ENCODE assay signal across 18 cellular contexts in genomic region chr7:30687604-30688003, GRCh38. TPM values are rescaled to one million over a fixed set of nuclear protein-coding genes. Genes with fewer than 3 reads are reported as not detected.
A peak's percentile ranks its signal among the peaks of the same experiment; 100 is the strongest.
DNase-seq lines count a peak whose midpoint lies in the region; ATAC-seq, FAIRE-seq and TF ChIP-seq lines count a peak whose summit lies in the region.
"Had no signal": no experiment of that assay in that cellular context is flagged by ENCODE, and none has a peak within 500 bp of the region (broad histone marks: within the 10 kb centered on the region; RNA-seq: fewer than 3 reads in every experiment).

No MANE protein-coding gene starts in this region.

- peaks cover 5% of the 10 kb centered on the region for H3K4me1 ChIP-seq in neural progenitor cell
- H3K4me1 ChIP-seq in HepG2 (ENCODE audit: insufficient read depth, low read length), result no peaks in the 10 kb centered on the region

- TF ChIP-seq CTCF in neural progenitor cell (IDR thresholded peaks at IDR 0.05) (no peak), HepG2 (CRISPR knock-in tag; IDR thresholded peaks at IDR 0.05) (no peak)

- H3K4me1 Mint-ChIP-seq in activated naive CD8-positive, alpha-beta T cell treated with anti-CD3 and anti-CD28 coated beads, Interleukin-2, amount 10 ng/mL, durations not matched to agents 7 days and 5 days, result peaks cover 6% of the 10 kb centered on the region
- peaks cover 4% of the 10 kb centered on the region for H3K4me1 Mint-ChIP-seq in activated naive CD8-positive, alpha-beta T cell treated with anti-CD3 and anti-CD28 coated beads, Interleukin-2, amount 50 U/mL, for 24 hours
- H3K4me1 Mint-ChIP-seq in T-helper 17 cell (peaks cover 6% of the 10 kb centered on the region), neural progenitor cell (peaks cover 18% of the 10 kb centered on the region)

- no peaks in the 10 kb centered on the region for H3K9me3 Mint-ChIP-seq in activated naive CD8-positive, alpha-beta T cell treated with anti-CD3 and anti-CD28 coated beads, Interleukin-2, amount 10 ng/mL, durations not matched to agents 7 days and 5 days
- H3K9me3 Mint-ChIP-seq in activated naive CD8-positive, alpha-beta T cell treated with anti-CD3 and anti-CD28 coated beads, Interleukin-2, amount 50 U/mL, for 24 hours, result no peaks in the 10 kb centered on the region
- H3K9me3 Mint-ChIP-seq in neural progenitor cell, result no peaks in the 10 kb centered on the region
- H3K9me3 Mint-ChIP-seq: CD8-positive, alpha-beta T cell; HFFc6 had no signal

- H3K27ac Mint-ChIP-seq in activated naive CD8-positive, alpha-beta T cell treated with anti-CD3 and anti-CD28 coated beads, Interleukin-2, amount 10 ng/mL, durations not matched to agents 7 days and 5 days, result no peak overlapping the region
- H3K27ac Mint-ChIP-seq in activated naive CD8-positive, alpha-beta T cell treated with anti-CD3 and anti-CD28 coated beads, Interleukin-2, amount 50 U/mL, for 24 hours, result no peak overlapping the region
- H3K27ac Mint-ChIP-seq in T-helper 17 cell (peak overlapping the region; percentile 51), neural progenitor cell (peak overlapping the region; percentile 78)
- H3K27ac Mint-ChIP-seq: CD14-positive monocyte; CD8-positive, alpha-beta T cell; HFFc6 had no signal

- no peaks in the 10 kb centered on the region for H3K79me2 ChIP-seq in neural progenitor cell (ENCODE audit: low read depth)
- no peaks in the 10 kb centered on the region for H3K79me2 ChIP-seq in HepG2 (ENCODE audit: insufficient read depth, low read length)

- TF ChIP-seq EP300 in HepG2 (IDR thresholded peaks at IDR 0.05; ENCODE audit: low read depth in 2 of 2, low read length in 2 of 2) (no peak), HepG2 (CRISPR knock-in tag; IDR thresholded peaks at IDR 0.05; ENCODE audit: borderline replicate concordance) (no peak)

- H3K27me3 Mint-ChIP-seq in activated naive CD8-positive, alpha-beta T cell treated with anti-CD3 and anti-CD28 coated beads, Interleukin-2, amount 10 ng/mL, durations not matched to agents 7 days and 5 days, result peaks cover 27% of the 10 kb centered on the region
- peaks cover 16% of the 10 kb centered on the region for H3K27me3 Mint-ChIP-seq in activated naive CD8-positive, alpha-beta T cell treated with anti-CD3 and anti-CD28 coated beads, Interleukin-2, amount 50 U/mL, for 24 hours
- H3K27me3 Mint-ChIP-seq in T-helper 17 cell, result peaks cover 57% of the 10 kb centered on the region
- peaks cover 9% of the 10 kb centered on the region for H3K27me3 Mint-ChIP-seq in neural progenitor cell (ENCODE audit: insufficient read depth, low read depth)

- no peak overlapping the region for H3K27ac ChIP-seq in neural progenitor cell
- H3K27ac ChIP-seq in HepG2 (ENCODE audit: extremely low read length, insufficient read depth, low read length), result no peak overlapping the region
- H3K27ac ChIP-seq: 22Rv1, GM23248 had no signal

- in situ Hi-C loops in HepG2 (cut with HindIII; ENCODE audit: extremely low pct_ligation_motif_present, low pct_unique_long_range_greater_than_20kb), result no loop called here

- H3K4me3 ChIP-seq in neural progenitor cell, result no peak overlapping the region
- no peak overlapping the region for H3K4me3 ChIP-seq in HepG2 (replicated peaks in 1 of 3; ENCODE audit: insufficient read depth in 1 of 3, low read depth in 2 of 3, low read length in 3 of 3)
- H3K4me3 ChIP-seq: GM23248 had no signal

- TF ChIP-seq RAD21 in HepG2 (CRISPR knock-in tag; IDR thresholded peaks at IDR 0.05), result no peak

- no peak for TF ChIP-seq POLR2A in HepG2 (IDR thresholded peaks at IDR 0.05; ENCODE audit: insufficient read depth in 1 of 2, low read depth in 2 of 2, low read length in 2 of 2)

- intact Hi-C loops in HepG2 (cut with micrococcal nuclease; ENCODE audit: unreplicated experiment), result no loop called here

- H3K27me3 ChIP-seq in neural progenitor cell (peaks cover 17% of the 10 kb centered on the region), HepG2 (ENCODE audit: control insufficient read depth in 1 of 2, insufficient read depth in 2 of 2, low read length in 2 of 2) (peaks cover 2 to 10% of the 10 kb centered on the region in 2 experiments; a peak in 3 of 5 replicates)

- H2AFZ ChIP-seq in neural progenitor cell (replicated peaks), result no peak overlapping the region
- H2AFZ ChIP-seq in HepG2 (ENCODE audit: low read length), result no peak overlapping the region
- H2AFZ ChIP-seq: GM23248 had no signal

- H3K9me3 ChIP-seq in T-helper 17 cell (ENCODE audit: control insufficient read depth, low read length, poor library complexity, severe bottlenecking) (no peaks in the 10 kb centered on the region), neural progenitor cell (ENCODE audit: low read depth) (no peaks in the 10 kb centered on the region), HepG2 (ENCODE audit: low read length) (no peaks in the 10 kb centered on the region)
- H3K9me3 ChIP-seq: Caco-2 had no signal

- 25% methylated on average over 6 of the region's 6 CpGs for WGBS in HepG2 (ENCODE audit: low lambda C conversion rate)

- POLR2A ChIA-PET in activated naive CD8-positive, alpha-beta T cell treated with anti-CD3 and anti-CD28 coated beads, Interleukin-2, amount 10 ng/mL, durations not matched to agents 7 days and 5 days (lab: Charles Lee), result no interaction called here
- POLR2A ChIA-PET in HepG2 (lab: Yijun Ruan, JAX), result no interaction called here

- FAIRE-seq in HepG2 (lab: Jason Lieb, UNC), result no peak

- no peak overlapping the region for H3K4me3 Mint-ChIP-seq in activated naive CD8-positive, alpha-beta T cell treated with anti-CD3 and anti-CD28 coated beads, Interleukin-2, amount 10 ng/mL, durations not matched to agents 7 days and 5 days
- no peak overlapping the region for H3K4me3 Mint-ChIP-seq in activated naive CD8-positive, alpha-beta T cell treated with anti-CD3 and anti-CD28 coated beads, Interleukin-2, amount 50 U/mL, for 24 hours
- H3K4me3 Mint-ChIP-seq in T-helper 17 cell (no peak overlapping the region), neural progenitor cell (no peak overlapping the region)
- H3K4me3 Mint-ChIP-seq: CD14-positive monocyte; CD8-positive, alpha-beta T cell; HFFc6 had no signal

- BruUV-seq in HepG2 (replicated peaks; lab: Mats Ljungman, UMichigan), result no TSS peak

- ATAC-seq in activated naive CD8-positive, alpha-beta T cell treated with anti-CD3 and anti-CD28 coated beads, Interleukin-2, amount 10 ng/mL, durations not matched to agents 7 days and 5 days (ENCODE audit: low read depth), result peak; percentile 34
- no peak for ATAC-seq in activated naive CD8-positive, alpha-beta T cell treated with anti-CD3 and anti-CD28 coated beads, Interleukin-2, amount 50 U/mL, for 24 hours
- ATAC-seq in T-helper 17 cell (no peak), GM19035 (IDR thresholded peaks at IDR 0.05; ENCODE audit: unreplicated experiment) (no peak), HepG2 (no peak)
- ATAC-seq in stimulated activated naive CD8-positive, alpha-beta T cell treated with anti-CD3 and anti-CD28 coated beads, Interleukin-15, Interleukin-2, amounts not matched to agents 100 U/mL and 50 U/mL, for 24 hours, result no peak
- ATAC-seq: CD8-positive, alpha-beta T cell had no signal

- H3K4me2 ChIP-seq in neural progenitor cell (no peak overlapping the region), HepG2 (ENCODE audit: low read depth, low read length) (no peak overlapping the region)

- no peaks in the 10 kb centered on the region for H3K36me3 Mint-ChIP-seq in activated naive CD8-positive, alpha-beta T cell treated with anti-CD3 and anti-CD28 coated beads, Interleukin-2, amount 10 ng/mL, durations not matched to agents 7 days and 5 days
- no peaks in the 10 kb centered on the region for H3K36me3 Mint-ChIP-seq in activated naive CD8-positive, alpha-beta T cell treated with anti-CD3 and anti-CD28 coated beads, Interleukin-2, amount 50 U/mL, for 24 hours (ENCODE audit: low read depth)
- H3K36me3 Mint-ChIP-seq in T-helper 17 cell (ENCODE audit: low read depth) (peaks cover 8% of the 10 kb centered on the region), neural progenitor cell (no peaks in the 10 kb centered on the region)
- H3K36me3 Mint-ChIP-seq: CD8-positive, alpha-beta T cell had no signal

- H3K9ac ChIP-seq in neural progenitor cell, result no peak overlapping the region
- no peak overlapping the region for H3K9ac ChIP-seq in HepG2 (ENCODE audit: insufficient read depth, low read depth, low read length)
- H3K9ac ChIP-seq: GM23248 had no signal

- CTCF ChIA-PET in HepG2 (lab: Yijun Ruan, JAX; ENCODE audit: low intra/inter-chr PET ratio, low total read pairs), result no interaction called here

- H4K20me1 ChIP-seq in neural progenitor cell (ENCODE audit: low read depth), result peaks cover 34% of the 10 kb centered on the region
- no peaks in the 10 kb centered on the region for H4K20me1 ChIP-seq in HepG2 (ENCODE audit: insufficient read depth, low read length)

- DNase-seq in activated naive CD8-positive, alpha-beta T cell treated with anti-CD3 and anti-CD28 coated beads, Interleukin-2, amount 10 ng/mL, durations not matched to agents 7 days and 5 days, result no peak
- DNase-seq in activated naive CD8-positive, alpha-beta T cell treated with anti-CD3 and anti-CD28 coated beads, Interleukin-2, amount 50 U/mL, for 24 hours, result no peak
- DNase-seq in T-helper 17 cell (no peak), neural progenitor cell (ENCODE audit: low spot score) (no peak), HepG2 (ENCODE audit: low spot score) (no peak)
- DNase-seq in stimulated activated naive CD8-positive, alpha-beta T cell treated with anti-CD3 and anti-CD28 coated beads, Interleukin-15, Interleukin-2, amounts not matched to agents 100 U/mL and 50 U/mL, for 24 hours, result no peak
- DNase-seq: Caco-2; CD8-positive, alpha-beta T cell; GF-D8; GM23248; H7; HFFc6 had no signal

- peaks cover 9% of the 10 kb centered on the region for H3F3A ChIP-seq in neural progenitor cell (ENCODE audit: low read depth)

- H3K36me3 ChIP-seq in neural progenitor cell (no peaks in the 10 kb centered on the region), HepG2 (replicated peaks in 1 of 2; ENCODE audit: control insufficient read depth in 1 of 2, insufficient read depth in 2 of 2, low read length in 2 of 2) (no peaks in the 10 kb centered on the region)

RNA-seq across cellular contexts. Expression of gene CRHR2, which starts 5.3 kb away (rescaled TPM):
- total RNA-seq in activated naive CD8-positive, alpha-beta T cell treated with anti-CD3 and anti-CD28 coated beads, Interleukin-2, amount 10 ng/mL, durations not matched to agents 7 days and 5 days, result not detected
- total RNA-seq in T-helper 17 cell (not detected), neural progenitor cell (ENCODE audit: low replicate concordance) (0.19 TPM in 1 of 2 replicates, not detected in the other), HepG2 (2016; rRNA removed; fragmentation: Illumina TruSeq; extraction: Trizol) (not detected in 2 replicates)
- not detected in 2 replicates for total RNA-seq in HepG2 (2016; cell fraction: cytosol; rRNA removed; fragmentation: Illumina TruSeq; extraction: Trizol; ENCODE audit: low read depth)
- total RNA-seq in HepG2 (2016; cell fraction: insoluble cytoplasmic fraction; rRNA removed; fragmentation: Illumina TruSeq; extraction: Trizol), result not detected in 2 replicates
- total RNA-seq in HepG2 (2016; cell fraction: membrane; rRNA removed; fragmentation: Illumina TruSeq; extraction: Trizol), result not detected in 2 replicates
- not detected in 2 replicates for total RNA-seq in HepG2 (2016; cell fraction: nucleus; rRNA removed; fragmentation: Illumina TruSeq; extraction: Trizol)
- not detected in 2 replicates for polyA plus RNA-seq in HepG2 (2011; rRNA removed)
- not detected in 2 replicates for polyA plus RNA-seq in HepG2 (2011; cell fraction: cytosol; rRNA removed)
- not detected in 2 replicates for polyA plus RNA-seq in HepG2 (2011; cell fraction: nucleus; rRNA removed)
- 0.11 TPM in 1 of 2 replicates, not detected in the other for polyA plus RNA-seq in HepG2 (2012)
- polyA plus RNA-seq in HepG2 (2016; cell fraction: cytosol; fragmentation: Illumina TruSeq; extraction: Trizol; ENCODE audit: low read depth), result not detected in 2 replicates
- not detected in 2 replicates for polyA plus RNA-seq in HepG2 (2016; cell fraction: insoluble cytoplasmic fraction; fragmentation: Illumina TruSeq; extraction: Trizol; ENCODE audit: low read depth)
- polyA plus RNA-seq in HepG2 (2016; cell fraction: membrane; fragmentation: Illumina TruSeq; extraction: Trizol; ENCODE audit: low read depth), result not detected in 2 replicates
- polyA plus RNA-seq in HepG2 (2016; cell fraction: nucleus; fragmentation: Illumina TruSeq; extraction: Trizol; ENCODE audit: insufficient read depth, low read depth), result not detected in 2 replicates
- not detected in 2 replicates for polyA minus RNA-seq in HepG2 (2011; rRNA and poly(A)+ RNA removed; ENCODE audit: low replicate concordance)
- not detected in 2 replicates for polyA minus RNA-seq in HepG2 (2011; cell fraction: cytosol; rRNA and poly(A)+ RNA removed)
- polyA minus RNA-seq in HepG2 (2011; cell fraction: nucleus; rRNA and poly(A)+ RNA removed), result not detected in 2 replicates
- total RNA-seq: A673, Caco-2, GM23248, H7, HFFc6, HT1080 had no signal
- polyA plus RNA-seq: BJ, CD14-positive monocyte had no signal

Comparison
In these comparisons a context has a peak if more than half of its experiments do, and no peak if none do; other contexts are left out.
1. H3K27ac Mint-ChIP-seq: peak in T-helper 17 cell (single experiment) and neural progenitor cell (single experiment); none in activated naive CD8-positive, alpha-beta T cell treated with anti-CD3 and anti-CD28 coated beads, Interleukin-2, amount 10 ng/mL, durations not matched to agents 7 days and 5 days (single experiment) and activated naive CD8-positive, alpha-beta T cell treated with anti-CD3 and anti-CD28 coated beads, Interleukin-2, amount 50 U/mL, for 24 hours (single experiment).